ENCODE assay signal across 8 cellular contexts in the genomic region with DNA sequence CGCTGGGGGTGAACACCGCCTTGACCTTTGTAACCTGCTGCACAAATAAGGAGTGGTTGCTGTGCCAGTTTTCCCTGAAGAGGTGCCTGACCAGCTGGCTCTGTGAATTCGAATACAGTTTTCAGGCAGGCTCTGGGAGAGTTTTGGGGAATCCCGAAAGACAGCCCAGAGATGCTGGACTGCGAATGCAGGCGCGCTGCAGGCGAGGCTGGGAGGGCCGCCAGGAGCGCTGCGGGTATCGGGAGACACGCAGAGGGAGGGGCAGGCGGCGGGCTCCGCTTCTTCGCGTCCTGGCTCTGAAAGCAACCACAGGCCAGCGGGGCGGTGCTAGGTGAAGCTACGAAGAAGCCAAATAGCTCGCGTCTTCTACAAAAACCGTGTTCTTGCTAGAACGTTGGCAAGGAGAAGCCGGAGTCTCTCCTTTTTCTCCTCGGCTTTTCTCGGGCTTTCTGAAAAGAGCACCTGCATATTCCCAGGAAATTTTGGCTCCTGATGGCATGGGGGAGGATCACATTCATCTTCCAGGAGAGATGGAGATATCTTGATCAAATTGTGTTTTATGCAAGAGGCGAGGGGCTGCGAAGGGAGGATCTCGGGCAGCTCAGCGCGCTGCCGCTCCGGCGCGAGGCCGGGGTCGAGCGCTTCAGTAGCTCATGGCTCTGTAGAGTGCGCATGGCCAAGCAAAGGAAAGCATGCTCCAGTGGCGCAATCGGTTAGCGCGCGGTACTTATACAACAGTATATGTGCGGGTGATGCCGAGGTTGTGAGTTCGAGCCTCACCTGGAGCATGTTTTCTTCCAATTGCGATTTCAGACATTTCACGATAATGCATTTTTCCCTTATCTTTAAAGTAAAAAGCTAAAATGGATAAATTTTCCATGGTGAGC.
DNase-seq lines count a peak whose midpoint lies in the region; ATAC-seq and TF ChIP-seq lines count a peak whose summit lies in the region.

No MANE protein-coding gene starts in this region.

- peak; percentile 45 for TF ChIP-seq CTCF in 22Rv1 (IDR thresholded peaks at IDR 0.05)
- TF ChIP-seq CTCF in GM20000 (IDR thresholded peaks at IDR 0.05; ENCODE audit: extremely low read depth, missing control alignments) = no peak

- no peak for ATAC-seq in HG02884 (IDR thresholded peaks at IDR 0.05; ENCODE audit: unreplicated experiment)
- no peak for ATAC-seq in GM18498 (IDR thresholded peaks at IDR 0.05; ENCODE audit: unreplicated experiment)

- H3K27ac ChIP-seq in 22Rv1 = peak overlapping the region; percentile 73

- DNase-seq in GM20000 (ENCODE audit: low spot score) (peak; percentile 54), NCI-H748 (lab: John Stamatoyannopoulos, UW; ENCODE audit: unreplicated experiment) (peak; percentile 68), astrocyte of the hippocampus (ENCODE audit: low read depth, low spot score) (peak; percentile 76), kidney tubule cell (ENCODE audit: low spot score) (peak; percentile 83)
- DNase-seq in stimulated activated CD8-positive, alpha-beta memory T cell treated with anti-CD3 and anti-CD28 coated beads, Interleukin-7, amount 100 ng/mL, for 48 hours (ENCODE audit: extremely low read depth in 1 of 2, low read depth in 1 of 2) = peak; percentile 39 to 56
